ENCODE assay signal across 8 cellular contexts in genomic region chr10:94362360-94363250, GRCh38. TPM values are rescaled to one million over a fixed set of nuclear protein-coding genes. Genes with fewer than 3 reads are reported as not detected.
DNase-seq lines count a peak whose midpoint lies in the region; ATAC-seq, FAIRE-seq and TF ChIP-seq lines count a peak whose summit lies in the region.

NOC3L (minus strand) TSS chr10:94362939; CDS start chr10:94362838, 101 bp downstream.

- RAD21 ChIA-PET in GM12878 (lab: Charles Lee; ENCODE audit: unreplicated experiment), result interaction anchor here (1.0 to 3.1 kb wide), 6 partner anchors 16 to 81 kb away, joined by 3 to 14 read pairs (median 8); partner anchors contain the start of gene TBC1D12

- POLR2A ChIA-PET in GM12878 (lab: Charles Lee), result interaction anchor here (1.0 to 2.6 kb wide), 5 partner anchors 9 to 54 kb away, joined by 3 to 16 read pairs (median 4); partner anchors contain the start of gene TBC1D12

- no peaks in the 10 kb centered on the region for H3K9me3 ChIP-seq in GM12878 (replicated peaks; ENCODE audit: control insufficient read depth, insufficient read depth, low read length)

- 0 out of 2 replicates have a peak, but pooled peaks have one; percentile 21 for TF ChIP-seq RAD21 in GM12878 (IDR thresholded peaks at IDR 0.05; ENCODE audit: insufficient read depth, low read depth, low read length)

- peak; percentile 98 for ATAC-seq in HG02981 (IDR thresholded peaks at IDR 0.05; ENCODE audit: unreplicated experiment)
- ATAC-seq in GM12878, result peak; percentile 98

- CTCF ChIA-PET in GM12878 (lab: Yijun Ruan, JAX), result interaction anchor here (0.8 to 4.0 kb wide), 15 partner anchors 8 to 87 kb away, joined by 3 to 28 read pairs (median 5); partner anchors contain the start of gene TBC1D12

- TF ChIP-seq POLR2A in GM12878 (IDR thresholded peaks at IDR 0.05; ENCODE audit: low read depth, low read length), result peak; percentile 87

- H3K79me2 ChIP-seq in GM12878 (ENCODE audit: control insufficient read depth, insufficient read depth, low read length), result peaks cover 43% of the 10 kb centered on the region

- H3K27me3 ChIP-seq in GM12878 (replicated peaks in 1 of 2; ENCODE audit: control insufficient read depth in 2 of 2, insufficient read depth in 2 of 2, low read length in 1 of 2), result no peaks in the 10 kb centered on the region

- H3K36me3 ChIP-seq in GM12878 (ENCODE audit: control insufficient read depth in 2 of 2, insufficient read depth in 2 of 2, low read length in 1 of 2), result peaks cover 0 to 8% of the 10 kb centered on the region in 2 experiments; a peak in 3 of 4 replicates

- intact Hi-C loops in GM12878 (cut with micrococcal nuclease; ENCODE audit: unreplicated experiment), result loop anchor here (1.0 to 5.0 kb wide), 2 partner anchors 40 to 80 kb away; partner anchors contain the start of gene TBC1D12

- FAIRE-seq in GM12878 (lab: Jason Lieb, UNC), result peak; percentile 23

- peak within 1 kb of the TSS; percentile 92 for H2AFZ ChIP-seq in GM12878 (ENCODE audit: control insufficient read depth, low read depth, low read length)

- no peaks in the 10 kb centered on the region for H4K20me1 ChIP-seq in GM12878 (ENCODE audit: control insufficient read depth, insufficient read depth)

- peak within 1 kb of the TSS; percentile 81 for H3K9ac ChIP-seq in GM12878 (ENCODE audit: control insufficient read depth, insufficient read depth, low read length)

- in situ Hi-C loops in GM12878 (cut with MboI), result no loop called here

- peak within 1 kb of the TSS; percentile 85 for H3K27ac ChIP-seq in GM12878 (ENCODE audit: control insufficient read depth, insufficient read depth)

- 1% methylated on average over 40 of the region's 55 CpGs for WGBS in GM12878 (ENCODE audit: insufficient coverage, insufficient replicate concordance, low lambda C conversion rate, missing lambda C conversion rate)

- peak within 1 kb of the TSS; percentile 94 for H3K4me2 ChIP-seq in GM12878 (ENCODE audit: control insufficient read depth, insufficient read depth)

- SMC1A ChIA-PET in GM12878 (lab: Charles Lee; ENCODE audit: uncharacterized antibody, unreplicated experiment), result interaction anchor here (0.8 to 2.7 kb wide), 10 partner anchors 9 to 470 kb away, joined by 3 to 10 read pairs (median 4); partner anchors contain the start of gene TBC1D12

- peak; percentile 63 to 87 (median 74); a peak in 5 of 6 replicates for TF ChIP-seq CTCF in GM12878 (IDR thresholded peaks at IDR 0.05 in 2 of 3, conservative IDR thresholded peaks at IDR 0.05 in 1 of 3; ENCODE audit: control insufficient read depth in 2 of 3, extremely low read depth in 1 of 3, insufficient read depth in 1 of 3, low read depth in 3 of 3, low read length in 3 of 3)
- peak; percentile 66 for TF ChIP-seq CTCF in retinal pigment epithelial cell (conservative IDR thresholded peaks at IDR 0.05; ENCODE audit: low read depth, low read length)

- peak within 1 kb of the TSS; percentile 71 for H3K4me3 ChIP-seq in GM12878
- peak within 1 kb of the TSS; percentile 95 for H3K4me3 ChIP-seq in retinal pigment epithelial cell (ENCODE audit: low read length)

- 0 out of 4 replicates have a peak, but pooled peaks of 1 of the 2 experiments have one; percentile 11 for TF ChIP-seq EP300 in GM12878 (IDR thresholded peaks at IDR 0.05; ENCODE audit: borderline replicate concordance in 1 of 2, control insufficient read depth in 1 of 2, low read depth in 2 of 2, low read length in 2 of 2)

- TSS peak; percentile 75 for BruUV-seq in GM12878 (replicated peaks; lab: Mats Ljungman, UMichigan)

- H3K4me1 ChIP-seq in GM12878 (ENCODE audit: control insufficient read depth, insufficient read depth, low read length), result peaks cover 4% of the 10 kb centered on the region; the same call in 1 of the 2 replicates

- DNase-seq in NCI-H1436 (lab: John Stamatoyannopoulos, UW) (peak; percentile 90), NCI-H1436 treated with DMSO at 0.1 percent for 48 hours (lab: John Stamatoyannopoulos, UW) (no peak), NCI-H2081 (lab: John Stamatoyannopoulos, UW) (peak; percentile 91 to 93), T1000 (lab: John Stamatoyannopoulos, UW) (peak; percentile 96), GM12878 (ENCODE audit: low read depth, low spot score) (peak; percentile 76), hypothalamus (lab: John Stamatoyannopoulos, UW) (peak; percentile 71 to 98 (median 91)), retinal pigment epithelial cell (ENCODE audit: low read depth) (peak; percentile 81)

TF ChIP-seq in GM12878, 131 proteins besides CTCF, POLR2A, EP300 and RAD21 (continues in another document):
- TF ChIP-seq GATAD2B (conservative IDR thresholded peaks at IDR 0.05; ENCODE audit: low read depth) (peak; percentile 63), SIN3A (IDR thresholded peaks at IDR 0.05; ENCODE audit: low read depth, low read length) (peak; percentile 27; the same call in 1 of the 2 replicates), ETV6 (conservative IDR thresholded peaks at IDR 0.05 in 1 of 2, IDR thresholded peaks at IDR 0.05 in 1 of 2; ENCODE audit: borderline replicate concordance in 1 of 2, low read depth in 1 of 2) (peak in 1 of 2 experiments; percentile 15; a peak in 1 of 4 replicates), YY1 (IDR thresholded peaks at IDR 0.05; ENCODE audit: low read depth, low read length) (peak; percentile 70), IKZF1 (conservative IDR thresholded peaks at IDR 0.05) (peak; percentile 87), RBBP5 (conservative IDR thresholded peaks at IDR 0.05) (no peak), HDAC2 (IDR thresholded peaks at IDR 0.05) (no peak), BHLHE40 (IDR thresholded peaks at IDR 0.05; ENCODE audit: borderline replicate concordance in 1 of 2, low read depth in 2 of 2, low read length in 1 of 2) (peak; percentile 95 to 97), RUNX3 (IDR thresholded peaks at IDR 0.05; ENCODE audit: low read length) (peak; percentile 47), CBX5 (IDR thresholded peaks at IDR 0.05; ENCODE audit: low read depth) (peak; percentile 92; the same call in 1 of the 2 replicates), HDGF (IDR thresholded peaks at IDR 0.05) (0 out of 2 replicates have a peak, but pooled peaks have one; percentile 20), MXI1 (IDR thresholded peaks at IDR 0.05; ENCODE audit: low read depth, low read length) (peak; percentile 98), ZBTB11 (CRISPR knock-in tag; IDR thresholded peaks at IDR 0.05) (no peak), POLR2AphosphoS5 (IDR thresholded peaks at IDR 0.05; ENCODE audit: low read length) (peak; percentile 93), EZH2 (IDR thresholded peaks at IDR 0.05; ENCODE audit: borderline replicate concordance, control insufficient read depth, low read depth, low read length) (no peak), FOXK2 (IDR thresholded peaks at IDR 0.05) (no peak), RCOR1 (conservative IDR thresholded peaks at IDR 0.05; ENCODE audit: low read depth, low read length) (no peak), MEF2B (IDR thresholded peaks at IDR 0.05; ENCODE audit: partially characterized antibody, poor library complexity, severe bottlenecking) (no peak), KDM1A (IDR thresholded peaks at IDR 0.05; ENCODE audit: borderline replicate concordance) (no peak), STAT1 (conservative IDR thresholded peaks at IDR 0.05) (0 out of 2 replicates have a peak, but pooled peaks have one; percentile 62), BRCA1 (IDR thresholded peaks at IDR 0.05; ENCODE audit: low read depth, low read length) (peak; percentile 64), MTA3 (IDR thresholded peaks at IDR 0.05; ENCODE audit: borderline replicate concordance, low read length) (no peak)

RNA-seq across cellular contexts. Expression of gene NOC3L, which starts in this region (rescaled TPM):
- total RNA-seq in GM12878 (2013; cell fraction: nucleolus; rRNA removed), result 121 and 125 TPM in 2 replicates
- total RNA-seq in GM12878 (2014; rRNA removed), result 37.4 and 47.5 TPM in 2 replicates
- 51.4 and 55.3 TPM in 2 replicates for total RNA-seq in GM12878 (2014; rRNA removed; fragmentation: Illumina TruSeq; extraction: Trizol)
- 28.1 and 30.0 TPM in 2 replicates for total RNA-seq in GM12878 (2021)
- polyA plus RNA-seq in GM12878 (2011; ENCODE audit: low read depth), result 8.7 TPM
- polyA plus RNA-seq in GM12878 (2011; rRNA removed), result 50.1 and 81.7 TPM in 2 replicates
- polyA plus RNA-seq in GM12878 (2011; cell fraction: cytosol; rRNA removed), result 15.8 and 16.7 TPM in 2 replicates
- polyA plus RNA-seq in GM12878 (2011; cell fraction: nucleus; rRNA removed), result 47.3 and 48.3 TPM in 2 replicates
- 12.2 and 21.3 TPM in 2 replicates for polyA plus RNA-seq in GM12878 (2012)
- 42.7 and 51.8 TPM in 2 replicates for polyA plus RNA-seq in GM12878 (2014; fragmentation: Illumina TruSeq; extraction: Trizol)
- 10 to 100 TPM; 37.7 to 38.2 TPM for polyA plus RNA-seq in GM12878 (2014; fragmentation: Nextera tagmentation; extraction: Ambion mirVana)
- polyA plus RNA-seq in GM12878 (2014; rRNA removed), result 23.5 and 27.8 TPM in 2 replicates
- 10 to 100 TPM; 43.1 to 47.3 TPM for polyA plus RNA-seq in GM12878 (2016; fragmentation: Nextera tagmentation; extraction: Ambion mirVana)
- polyA minus RNA-seq in GM12878 (2011; rRNA and poly(A)+ RNA removed), result 36.3 and 50.6 TPM in 2 replicates
- 16.1 and 16.7 TPM in 2 replicates for polyA minus RNA-seq in GM12878 (2011; cell fraction: cytosol; rRNA and poly(A)+ RNA removed)
- 28.5 and 32.4 TPM in 2 replicates for polyA minus RNA-seq in GM12878 (2011; cell fraction: nucleus; rRNA and poly(A)+ RNA removed)
